Comparison of ENCODE assay signal across 8 cellular contexts in genomic region chr12:50637870-50638481, GRCh38.
DNase-seq lines count a peak whose midpoint lies in the region; ATAC-seq, FAIRE-seq and TF ChIP-seq lines count a peak whose summit lies in the region.

No MANE protein-coding gene starts in this region.

- DNase-seq in AG10803 (ENCODE audit: low read depth) (peak; percentile 63), NCI-H226 (peak; percentile 32), astrocyte of the spinal cord (ENCODE audit: low read depth, low spot score) (peak; percentile 71), tibial nerve (ENCODE audit: low spot score in 2 of 2) (no peak)
- DNase-seq in activated CD4-positive, alpha-beta T cell treated with anti-CD3 and anti-CD28 coated beads, Interleukin-2, amount 50 U/mL, for 48 hours = no peak

- peak; percentile 98 for FAIRE-seq in islet of Langerhans (lab: Jason Lieb, UNC)

- no peak for ATAC-seq in GM21576 (IDR thresholded peaks at IDR 0.05; ENCODE audit: unreplicated experiment)

- no peaks in the 10 kb centered on the region for H3K36me3 ChIP-seq in tibial nerve

- H3K4me1 ChIP-seq in tibial nerve = peaks cover 0 to 67% (median 14%) of the 10 kb centered on the region in 4 donors

- H3K4me3 ChIP-seq in AG10803 (ENCODE audit: low read length) (no peak overlapping the region), astrocyte of the spinal cord (ENCODE audit: low read depth, low read length) (no peak overlapping the region), tibial nerve (no peak overlapping the region)

- WGBS in tibial nerve, 2 donors = 22% methylated on average over 4 of the region's 4 CpGs

- TF ChIP-seq CTCF in AG10803 (conservative IDR thresholded peaks at IDR 0.05; ENCODE audit: low read length) (peak; percentile 69), GM12872 (IDR thresholded peaks at IDR 0.05; ENCODE audit: insufficient read depth, low read depth, low read length) (peak; percentile 49), astrocyte of the spinal cord (IDR thresholded peaks at IDR 0.05; ENCODE audit: low read depth, low read length) (peak; percentile 52), tibial nerve (IDR thresholded peaks at IDR 0.05) (peak; percentile 53 to 73 (median 66))

- peak overlapping the region in 2 of 4 donors; percentile 54 to 73 for H3K27ac ChIP-seq in tibial nerve

- in situ Hi-C loops in astrocyte of the spinal cord (cut with HindIII; ENCODE audit: low sequenced_read_pairs) = no loop called here

- TF ChIP-seq POLR2A in tibial nerve (IDR thresholded peaks at IDR 0.05) = no peak

- TF ChIP-seq EP300 in tibial nerve (IDR thresholded peaks at IDR 0.05) = no peak

- H3K9me3 ChIP-seq in tibial nerve = no peaks in the 10 kb centered on the region

- H3K27me3 ChIP-seq in tibial nerve = no peaks in the 10 kb centered on the region

Comparison
In these comparisons a context has a peak if more than half of its experiments do, and no peak if none do; other contexts are left out.
1. DNase-seq: peak in AG10803 (single experiment), NCI-H226 (single experiment) and astrocyte of the spinal cord (single experiment); none in tibial nerve (0 of 2) and activated CD4-positive, alpha-beta T cell treated with anti-CD3 and anti-CD28 coated beads, Interleukin-2, amount 50 U/mL, for 48 hours (0 of 2).
2. Peak in every context shown above with its lines, with median percentiles within 50 percentile points of each other: CTCF ChIP-seq.